ENCODE assay signal across 17 cellular contexts in the genomic region with DNA sequence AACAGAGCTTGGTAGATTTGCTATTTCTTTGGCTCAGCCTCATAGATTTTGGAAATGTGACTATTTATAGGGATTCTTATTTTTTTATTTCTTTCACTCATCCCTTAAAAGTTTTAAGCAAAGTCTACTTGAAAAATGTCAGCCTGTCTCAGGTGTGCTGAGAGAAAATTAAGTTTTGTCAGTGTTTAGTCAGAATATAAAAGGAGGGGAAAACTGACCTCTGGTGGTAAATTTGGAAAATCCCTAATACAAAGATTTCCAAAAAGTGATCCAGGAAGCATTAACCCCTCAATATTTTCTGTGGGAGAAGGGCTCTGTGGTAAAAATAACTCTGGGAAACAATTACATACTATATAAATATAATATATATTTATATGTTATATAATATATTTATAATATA. TPM values are rescaled to one million over a fixed set of nuclear protein-coding genes. Genes with fewer than 3 reads are reported as not detected.
DNase-seq lines count a peak whose midpoint lies in the region; ATAC-seq and TF ChIP-seq lines count a peak whose summit lies in the region.
"Had no signal": no experiment of that assay in that cellular context is flagged by ENCODE, and none has a peak within 500 bp of the region (broad histone marks: within the 10 kb centered on the region; RNA-seq: fewer than 3 reads in every experiment).

No MANE protein-coding gene starts in this region.

- H3K4me2 ChIP-seq in HCT116 (ENCODE audit: low read length), result no peak overlapping the region

- no peaks in the 10 kb centered on the region for H3K9me2 ChIP-seq in HCT116 (ENCODE audit: insufficient read depth)

- H3K27ac ChIP-seq in AG04450 (ENCODE audit: low read depth, low read length) (no peak overlapping the region), HCT116 (ENCODE audit: low read depth, low read length) (no peak overlapping the region), right lobe of liver (no peak overlapping the region), transverse colon (no peak overlapping the region)
- H3K27ac ChIP-seq: adrenal gland had no signal

- H4K20me1 ChIP-seq in HCT116 (ENCODE audit: insufficient read depth), result no peaks in the 10 kb centered on the region

- H3K4me1 ChIP-seq in HCT116 (ENCODE audit: control insufficient read depth in 1 of 2, insufficient read depth in 2 of 2, low read length in 2 of 2) (no peaks in the 10 kb centered on the region), right lobe of liver (no peaks in the 10 kb centered on the region), transverse colon (no peaks in the 10 kb centered on the region)
- H3K4me1 ChIP-seq: adrenal gland had no signal

- H3K9me3 ChIP-seq in AG04450 (ENCODE audit: control insufficient read depth, insufficient read depth, low read length), result no peaks in the 10 kb centered on the region
- H3K9me3 ChIP-seq in HCT116 (ENCODE audit: control insufficient read depth in 1 of 2, insufficient read depth in 1 of 2, low read depth in 1 of 2, low read length in 2 of 2), result no peaks in the 10 kb centered on the region
- no peaks in the 10 kb centered on the region for H3K9me3 ChIP-seq in right lobe of liver
- H3K9me3 ChIP-seq in transverse colon, result no peaks in the 10 kb centered on the region
- H3K9me3 ChIP-seq: adrenal gland had no signal

- no peaks in the 10 kb centered on the region for H3K79me2 ChIP-seq in HCT116 (ENCODE audit: insufficient read depth, low read length)

- ATAC-seq in HCT116, result no peak
- ATAC-seq in right lobe of liver, result no peak
- no peak for ATAC-seq in HG03521 (IDR thresholded peaks at IDR 0.05; ENCODE audit: unreplicated experiment)
- no peak for ATAC-seq in GM19397 (IDR thresholded peaks at IDR 0.05; ENCODE audit: unreplicated experiment)
- ATAC-seq: activated CD4-positive, CD25-positive, alpha-beta regulatory T cell treated with anti-CD3 and anti-CD28 coated beads, Interleukin-2, amount 50 U/mL, for 24 hours; sciatic nerve had no signal

- TF ChIP-seq POLR2A in HCT116 (IDR thresholded peaks at IDR 0.05; ENCODE audit: borderline replicate concordance, extremely low read depth, insufficient read depth, insufficient read length), result no peak
- TF ChIP-seq POLR2A in right lobe of liver (IDR thresholded peaks at IDR 0.05), result no peak
- TF ChIP-seq POLR2A in transverse colon (IDR thresholded peaks at IDR 0.05), result no peak

- no TSS peak for BruUV-seq in HCT116 (replicated peaks; lab: Mats Ljungman, UMichigan)

- no peak for DNase-seq in AG04450 (ENCODE audit: low read depth, low spot score)
- no peak for DNase-seq in HCT116 (ENCODE audit: low read depth, low spot score)
- no peak for DNase-seq in astrocyte of the cerebellum (ENCODE audit: low read depth)
- DNase-seq in right lobe of liver, result no peak
- DNase-seq in transverse colon, result no peak
- DNase-seq in NCI-H345 treated with DMSO at 0.1 percent for 48 hours (lab: John Stamatoyannopoulos, UW; ENCODE audit: unreplicated experiment), result no peak
- DNase-seq: adrenal gland, DMS153, mesenchymal stem cell, NCI-H1105 treated with DMSO at 0.1 percent for 48 hours, SIG-M5, substantia nigra, T-helper 2 cell had no signal

- H3K9ac ChIP-seq in HCT116 (ENCODE audit: low read length), result no peak overlapping the region

- RAD21 ChIA-PET in HCT116 (lab: Charles Lee; ENCODE audit: low non-redundant PET in 1 of 2, low total read pairs in 2 of 2, uncharacterized antibody in 2 of 2, unreplicated experiment in 2 of 2), result interaction anchor here in 1 of 2 experiments (0.5 kb wide), 1 partner anchor 97 kb away, joined by 4 read pairs; no protein-coding TSS in a partner anchor

- H3K36me3 ChIP-seq in HCT116 (ENCODE audit: control insufficient read depth in 1 of 2, insufficient read depth in 2 of 2, low read length in 2 of 2), result no peaks in the 10 kb centered on the region
- no peaks in the 10 kb centered on the region for H3K36me3 ChIP-seq in right lobe of liver
- no peaks in the 10 kb centered on the region for H3K36me3 ChIP-seq in transverse colon
- H3K36me3 ChIP-seq: adrenal gland had no signal

- H2AFZ ChIP-seq in HCT116 (ENCODE audit: low read depth, low read length, poor library complexity, severe bottlenecking), result no peak overlapping the region

- intact Hi-C loops in HCT116 (cut with micrococcal nuclease) (no loop called here), right lobe of liver (cut with DNase I) (no loop called here), transverse colon (cut with DNase I; ENCODE audit: low total_unique reads) (no loop called here)

- H3K4me3 ChIP-seq in AG04450 (ENCODE audit: low read depth, low read length), result no peak overlapping the region
- no peak overlapping the region for H3K4me3 ChIP-seq in HCT116 (replicated peaks in 1 of 2; ENCODE audit: low read depth in 1 of 2, low read length in 2 of 2)
- no peak overlapping the region for H3K4me3 ChIP-seq in astrocyte of the cerebellum (ENCODE audit: low read depth, low read length)
- no peak overlapping the region for H3K4me3 ChIP-seq in right lobe of liver
- H3K4me3 ChIP-seq in transverse colon, result no peak overlapping the region
- H3K4me3 ChIP-seq: adrenal gland had no signal

- TF ChIP-seq EP300 in transverse colon (IDR thresholded peaks at IDR 0.05; ENCODE audit: low read depth), result no peak

- CTCF ChIA-PET in AG04450 (lab: Charles Lee), result interaction anchor here (0.6 to 5.5 kb wide), 2 partner anchors 105 to 265 kb away, joined by 5 to 34 read pairs; no protein-coding TSS in a partner anchor
- CTCF ChIA-PET in HCT116 (lab: Charles Lee), result interaction anchor here (0.8 to 4.6 kb wide), 9 partner anchors 11 to 306 kb away, joined by 3 to 27 read pairs (median 4); no protein-coding TSS in a partner anchor

- POLR2A ChIA-PET in AG04450 (lab: Yijun Ruan, JAX) (no interaction called here), HCT116 (lab: Charles Lee) (no interaction called here)

- H3K27me3 ChIP-seq in AG04450 (ENCODE audit: control insufficient read depth, insufficient read depth, low read length) (no peaks in the 10 kb centered on the region), HCT116 (ENCODE audit: insufficient read depth, low read length) (peaks cover 14% of the 10 kb centered on the region), right lobe of liver (no peaks in the 10 kb centered on the region), transverse colon (no peaks in the 10 kb centered on the region)

- in situ Hi-C loops in astrocyte of the cerebellum (cut with HindIII; ENCODE audit: low sequenced_read_pairs), result no loop called here
- in situ Hi-C loops in transverse colon (cut with MboI; ENCODE audit: low pct_ligation_motif_present in 1 of 4, low pct_unique_long_range_greater_than_20kb in 1 of 4, low sequenced_read_pairs in 3 of 4), result loop anchor here in 3 of 4 donors (10.0 to 25.0 kb wide), 2 partner anchors 235 to 272 kb away; no protein-coding TSS in a partner anchor

- TF ChIP-seq RAD21 in HCT116 (IDR thresholded peaks at IDR 0.05; ENCODE audit: low read depth), result peak; percentile 24; the same call in 1 of the 2 replicates

- TF ChIP-seq CTCF in AG04450 (IDR thresholded peaks at IDR 0.05; ENCODE audit: low read depth, low read length), result peak; percentile 15; the same call in 1 of the 2 replicates
- peak in 1 of 3 experiments; percentile 8; a peak in 1 of 6 replicates for TF ChIP-seq CTCF in HCT116 (IDR thresholded peaks at IDR 0.05 in 2 of 3, conservative IDR thresholded peaks at IDR 0.05 in 1 of 3; ENCODE audit: borderline replicate concordance in 1 of 3, insufficient read depth in 1 of 3, low read depth in 2 of 3, low read length in 2 of 3)
- peak; percentile 15 for TF ChIP-seq CTCF in astrocyte of the cerebellum (IDR thresholded peaks at IDR 0.05; ENCODE audit: low read depth, low read length, missing control alignments)
- peak; percentile 16 to 27 (median 26) for TF ChIP-seq CTCF in right lobe of liver (IDR thresholded peaks at IDR 0.05)
- TF ChIP-seq CTCF in transverse colon (IDR thresholded peaks at IDR 0.05), result no peak

TF ChIP-seq in HCT116, 20 proteins besides CTCF, POLR2A, EP300 and RAD21:
- TF ChIP-seq EZH2phosphoT487 (IDR thresholded peaks at IDR 0.05; ENCODE audit: borderline replicate concordance), result no peak
- no peak for TF ChIP-seq ZNF274 (IDR thresholded peaks at IDR 0.05; ENCODE audit: low read depth, low read length)
- TF ChIP-seq MAX (IDR thresholded peaks at IDR 0.05), result no peak
- no peak for TF ChIP-seq CEBPB (IDR thresholded peaks at IDR 0.05; ENCODE audit: low read depth)

RNA-seq across cellular contexts. Expression of gene FRMD4B, which starts 41.0 kb away (rescaled TPM):
- polyA plus RNA-seq in AG04450 (2011; rRNA removed), result 0.09 and 0.12 TPM in 2 replicates
- 0.09 and 0.51 TPM in 2 replicates for polyA minus RNA-seq in AG04450 (2011; rRNA and poly(A)+ RNA removed)
- 2.0 TPM for total RNA-seq in HCT116 (2021; ENCODE audit: unreplicated experiment)
- 0.54 and 0.87 TPM in 2 replicates for polyA plus RNA-seq in HCT116 (2012)
- 10 to 100 TPM in 5 of 6 experiments, 1 to 10 TPM in 1; 9.2 to 21.0 (median 12.3) TPM for total RNA-seq in right lobe of liver
- 10 to 100 TPM; 15.5 to 36.7 (median 26.0) TPM for total RNA-seq in transverse colon

Comparison
In these comparisons a context has a peak if more than half of its experiments do, and no peak if none do; other contexts are left out.
1. CTCF ChIP-seq: peak in AG04450 (single experiment), astrocyte of the cerebellum (single experiment) and right lobe of liver (4 of 4); none in transverse colon (0 of 5).